ENCODE assay signal across 1 cellular context in genomic region chr11:111540114-111540920, GRCh38.
TF ChIP-seq lines count a peak whose summit lies in the region.

TSS of gene LAYN (plus strand) at chr11:111540720. CDS start at chr11:111540844, 124 bp downstream.

TF ChIP-seq in HEK293, 187 proteins besides CTCF, POLR2A, EP300 and RAD21 (continued from another document):
- TF ChIP-seq ZNF398 (tag by site-specific recombination; IDR thresholded peaks at IDR 0.05) = peak; percentile 54; the same call in 1 of the 2 replicates
- TF ChIP-seq ZNF777 (tag by site-specific recombination; IDR thresholded peaks at IDR 0.05; ENCODE audit: borderline replicate concordance) = 0 out of 2 replicates have a peak, but pooled peaks have one; percentile 11
- peak; percentile 71 for TF ChIP-seq SP2 (tag by site-specific recombination; IDR thresholded peaks at IDR 0.05)
- TF ChIP-seq ZNF645 (tag by site-specific recombination; IDR thresholded peaks at IDR 0.05) = no peak
- no peak for TF ChIP-seq MYNN (tag by site-specific recombination; IDR thresholded peaks at IDR 0.05; ENCODE audit: borderline replicate concordance)
- peak; percentile 26; the same call in 1 of the 2 replicates for TF ChIP-seq KLF9 (tag by site-specific recombination; IDR thresholded peaks at IDR 0.05; ENCODE audit: low read depth)
- TF ChIP-seq ZSCAN30 (tag by site-specific recombination; IDR thresholded peaks at IDR 0.05) = peak; percentile 64; the same call in 1 of the 2 replicates
- no peak for TF ChIP-seq KLF17 (tag by site-specific recombination; IDR thresholded peaks at IDR 0.05)
- 0 out of 2 replicates have a peak, but pooled peaks have one; percentile 48 for TF ChIP-seq PBX3 (CRISPR knock-in tag; IDR thresholded peaks at IDR 0.05)
- TF ChIP-seq ZXDB (tag by site-specific recombination; IDR thresholded peaks at IDR 0.05) = peak; percentile 76
- peak; percentile 61; the same call in 1 of the 2 replicates for TF ChIP-seq ZNF341 (tag by site-specific recombination; IDR thresholded peaks at IDR 0.05; ENCODE audit: low read depth)
- TF ChIP-seq WT1 (tag by site-specific recombination; IDR thresholded peaks at IDR 0.05) = peak; percentile 34; the same call in 1 of the 2 replicates
- TF ChIP-seq PRDM10 (tag by site-specific recombination; IDR thresholded peaks at IDR 0.05) = peak; percentile 90
- TF ChIP-seq GLIS1 (tag by site-specific recombination; IDR thresholded peaks at IDR 0.05) = peak; percentile 62; the same call in 1 of the 2 replicates
- peak; percentile 77 for TF ChIP-seq GLIS2 (tag by site-specific recombination; IDR thresholded peaks at IDR 0.05)
- no peak for TF ChIP-seq ZNF324 (tag by site-specific recombination; IDR thresholded peaks at IDR 0.05)
- TF ChIP-seq ZBTB11 (tag by site-specific recombination; conservative IDR thresholded peaks at IDR 0.05; ENCODE audit: low read depth) = no peak
- no peak for TF ChIP-seq KLF7 (tag by site-specific recombination; IDR thresholded peaks at IDR 0.05; ENCODE audit: borderline replicate concordance)
- peak; percentile 68 for TF ChIP-seq ZBTB8A (tag by site-specific recombination; IDR thresholded peaks at IDR 0.05)
- peak; percentile 29; the same call in 1 of the 2 replicates for TF ChIP-seq ZNF335 (tag by site-specific recombination; conservative IDR thresholded peaks at IDR 0.05)
- 0 out of 2 replicates have a peak, but pooled peaks have one; percentile 14 for TF ChIP-seq ZNF692 (tag by site-specific recombination; IDR thresholded peaks at IDR 0.05)
- 0 out of 2 replicates have a peak, but pooled peaks have one; percentile 25 for TF ChIP-seq KLF16 (tag by site-specific recombination; IDR thresholded peaks at IDR 0.05)
- TF ChIP-seq FEZF1 (tag by site-specific recombination; IDR thresholded peaks at IDR 0.05) = no peak
- TF ChIP-seq SP7 (tag by site-specific recombination; IDR thresholded peaks at IDR 0.05) = no peak
- TF ChIP-seq REST (tag by site-specific recombination; IDR thresholded peaks at IDR 0.05) = no peak
- TF ChIP-seq ZSCAN5A (tag by site-specific recombination; IDR thresholded peaks at IDR 0.05) = 0 out of 2 replicates have a peak, but pooled peaks have one; percentile 56
- 0 out of 2 replicates have a peak, but pooled peaks have one; percentile 15 for TF ChIP-seq ZBTB20 (tag by site-specific recombination; IDR thresholded peaks at IDR 0.05)
- TF ChIP-seq BCL6B (tag by site-specific recombination; IDR thresholded peaks at IDR 0.05) = no peak
- peak; percentile 77 for TF ChIP-seq SP3 (tag by site-specific recombination; IDR thresholded peaks at IDR 0.05)
- TF ChIP-seq ZNF76 (tag by site-specific recombination; IDR thresholded peaks at IDR 0.05; ENCODE audit: borderline replicate concordance, low read depth) = peak; percentile 54; the same call in 1 of the 2 replicates
- TF ChIP-seq ZNF677 (tag by site-specific recombination; IDR thresholded peaks at IDR 0.05) = no peak
